ENCODE assay signal across 8 cellular contexts in the genomic region with DNA sequence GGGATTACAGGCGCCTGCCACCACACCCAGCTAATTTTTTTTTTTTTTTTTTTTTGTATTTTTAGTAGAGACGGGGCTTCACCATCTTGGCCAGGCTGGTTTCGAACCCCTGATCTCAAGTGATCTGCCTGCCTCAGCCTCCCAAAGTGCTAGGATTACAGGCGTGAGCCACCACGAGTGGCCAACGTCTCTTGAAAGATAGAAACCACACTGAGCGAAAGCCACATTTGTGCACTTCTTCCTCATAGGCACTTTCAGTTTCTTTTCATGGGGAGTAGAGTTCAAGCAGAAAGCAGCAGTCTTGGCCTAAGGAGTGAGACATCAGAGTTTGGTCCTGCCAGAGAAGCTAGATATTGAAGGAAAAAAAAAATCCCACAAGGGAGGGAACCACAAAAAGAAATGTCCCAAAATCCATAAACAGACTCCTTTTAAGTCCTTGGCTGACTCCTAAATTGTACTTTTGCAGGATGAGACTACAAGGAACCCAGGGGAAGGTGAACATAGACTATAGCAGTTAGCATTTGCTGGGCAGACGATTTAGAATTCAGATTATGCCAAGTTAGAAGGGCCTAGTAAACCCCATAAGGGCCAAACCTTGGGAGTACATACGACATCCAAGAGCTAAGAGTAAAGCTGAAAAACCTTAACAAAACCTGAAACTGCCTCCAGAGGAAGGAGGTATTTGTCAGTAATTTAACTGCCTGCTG. TPM values are rescaled to one million over a fixed set of nuclear protein-coding genes. Genes with fewer than 3 reads are reported as not detected.
DNase-seq lines count a peak whose midpoint lies in the region; ATAC-seq and TF ChIP-seq lines count a peak whose summit lies in the region.

No MANE protein-coding gene starts in this region.

- H3K9ac ChIP-seq in GM23248, result no peak overlapping the region

- ATAC-seq in GM19328 (IDR thresholded peaks at IDR 0.05; ENCODE audit: unreplicated experiment) (peak; percentile 87), HG03135 (IDR thresholded peaks at IDR 0.05; ENCODE audit: unreplicated experiment) (peak; percentile 90), GM18858 (IDR thresholded peaks at IDR 0.05; ENCODE audit: unreplicated experiment) (no peak)

- peaks cover 15% of the 10 kb centered on the region for H3K4me1 Mint-ChIP-seq in mesothelial cell of epicardium

- DNase-seq in activated CD4-positive, alpha-beta T cell treated with anti-CD3 and anti-CD28 coated beads, Interleukin-2, amount 50 U/mL, for 48 hours, result peak; percentile 39 to 52
- no peak for DNase-seq in mesothelial cell of epicardium (ENCODE audit: low spot score in 2 of 2, unreplicated experiment in 2 of 2)
- no peak for DNase-seq in DMS79 treated with DMSO at 0.1 percent for 48 hours (lab: John Stamatoyannopoulos, UW)
- no peak for DNase-seq in NCI-H1417 treated with DMSO at 0.1 percent for 48 hours (lab: John Stamatoyannopoulos, UW)
- DNase-seq in GM23248, result no peak

- H3K9me3 Mint-ChIP-seq in mesothelial cell of epicardium, result no peaks in the 10 kb centered on the region

- H2AFZ ChIP-seq in GM23248, result no peak overlapping the region

- H3K27me3 ChIP-seq in GM23248 (replicated peaks; ENCODE audit: insufficient read depth), result no peaks in the 10 kb centered on the region

- no peaks in the 10 kb centered on the region for H4K20me1 ChIP-seq in GM23248 (ENCODE audit: insufficient read depth)

- no peak overlapping the region for H3K4me3 Mint-ChIP-seq in mesothelial cell of epicardium

- H3K79me2 ChIP-seq in GM23248 (ENCODE audit: insufficient read depth), result peaks cover 11% of the 10 kb centered on the region; the same call in 1 of the 2 replicates

- no peaks in the 10 kb centered on the region for H3K9me3 ChIP-seq in GM23248 (ENCODE audit: low read depth)

- peak overlapping the region; percentile 19 for H3K27ac Mint-ChIP-seq in mesothelial cell of epicardium

- H3K36me3 ChIP-seq in GM23248 (ENCODE audit: low read depth), result peaks cover 34% of the 10 kb centered on the region

- H3K4me3 ChIP-seq in GM23248, result no peak overlapping the region

- H3K4me2 ChIP-seq in GM23248 (ENCODE audit: unreplicated experiment), result no peak overlapping the region

- no peaks in the 10 kb centered on the region for H3K9me2 ChIP-seq in GM23248 (ENCODE audit: insufficient read depth)

- peaks cover 9% of the 10 kb centered on the region for H3K36me3 Mint-ChIP-seq in mesothelial cell of epicardium

- in situ Hi-C loops in GM23248 (cut with MboI), result no loop called here

- peaks cover 78% of the 10 kb centered on the region for H3F3A ChIP-seq in GM23248 (ENCODE audit: insufficient read depth)

- H3K27ac ChIP-seq in GM23248, result no peak overlapping the region

- peaks cover 40% of the 10 kb centered on the region for H3K4me1 ChIP-seq in GM23248 (ENCODE audit: insufficient read depth)

- 91 to 94% methylated on average over 5 to 9 of the region's 9 CpGs for WGBS in GM23248 (ENCODE audit: low coverage in 1 of 2, low lambda C conversion rate in 2 of 2, missing lambda C conversion rate in 2 of 2), 2 experiments

- H3K27me3 Mint-ChIP-seq in mesothelial cell of epicardium (ENCODE audit: low read depth), result no peaks in the 10 kb centered on the region

- TF ChIP-seq CTCF in mesothelial cell of epicardium (IDR thresholded peaks at IDR 0.05; ENCODE audit: unreplicated experiment), result no peak

RNA-seq across cellular contexts. Expression of gene GLIPR2, which starts 43.9 kb away (rescaled TPM):
- 31.3 to 34.1 TPM (median 33.3 TPM) in 3 replicates for total RNA-seq in mesothelial cell of epicardium
- 27.5 and 32.9 TPM in 2 replicates for total RNA-seq in GM23248 (2014; rRNA removed; shearing (Covaris generic))
- 43.4 and 47.5 TPM in 2 replicates for polyA plus RNA-seq in GM23248 (2016; fragmentation: Nextera tagmentation; extraction: Ambion mirVana)

RNA-seq across cellular contexts. Expression of gene RECK, which starts 55.9 kb away (rescaled TPM):
- 14.3 to 15.1 TPM (median 14.8 TPM) in 3 replicates for total RNA-seq in mesothelial cell of epicardium
- 113 and 127 TPM in 2 replicates for total RNA-seq in GM23248 (2014; rRNA removed; shearing (Covaris generic))
- 161 and 165 TPM in 2 replicates for polyA plus RNA-seq in GM23248 (2016; fragmentation: Nextera tagmentation; extraction: Ambion mirVana)

Comparison
In these comparisons a context has a peak if more than half of its experiments do, and no peak if none do; other contexts are left out.
1. DNase-seq: peak in activated CD4-positive, alpha-beta T cell treated with anti-CD3 and anti-CD28 coated beads, Interleukin-2, amount 50 U/mL, for 48 hours (2 of 2); none in mesothelial cell of epicardium (0 of 2), DMS79 treated with DMSO at 0.1 percent for 48 hours (single experiment), NCI-H1417 treated with DMSO at 0.1 percent for 48 hours (single experiment) and GM23248 (single experiment).